Comparison of ENCODE assay signal across 27 cellular contexts in genomic region chr6:117495425-117495824, GRCh38. TPM values are rescaled to one million over a fixed set of nuclear protein-coding genes. Genes with fewer than 3 reads are reported as not detected.
DNase-seq lines count a peak whose midpoint lies in the region; ATAC-seq and TF ChIP-seq lines count a peak whose summit lies in the region.
"Had no signal": no experiment of that assay in that cellular context is flagged by ENCODE, and none has a peak within 500 bp of the region (broad histone marks: within the 10 kb centered on the region; RNA-seq: fewer than 3 reads in every experiment).

No MANE protein-coding gene starts in this region.

- H3K4me3 ChIP-seq in ACC112 (ENCODE audit: low read depth, low read length), result peak overlapping the region; percentile 70
- no peak overlapping the region for H3K4me3 ChIP-seq in RWPE2 (ENCODE audit: severe bottlenecking)
- H3K4me3 ChIP-seq: BLaER1 treated with 17β-estradiol and CSF1 and Interleukin-3, amounts not matched to agents 10 nM and 100 nM; cardiac muscle cell; hepatocyte had no signal

- H3K27me3 ChIP-seq in ACC112 (ENCODE audit: insufficient read depth, low read length), result no peaks in the 10 kb centered on the region
- H3K27me3 ChIP-seq in RWPE2 (ENCODE audit: insufficient read depth, poor library complexity, severe bottlenecking), result no peaks in the 10 kb centered on the region
- H3K27me3 ChIP-seq: BLaER1 treated with 17β-estradiol and CSF1 and Interleukin-3, amounts not matched to agents 10 nM and 100 nM; cardiac muscle cell; hepatocyte had no signal

- DNase-seq in RWPE2 (ENCODE audit: low spot score), result no peak
- DNase-seq in epithelial cell of prostate (ENCODE audit: low read depth, low spot score), result no peak
- DNase-seq in osteocyte (ENCODE audit: extremely low spot score, unreplicated experiment), result no peak
- DNase-seq in stimulated activated naive CD8-positive, alpha-beta T cell treated with anti-CD3 and anti-CD28 coated beads, Interleukin-15, Interleukin-2, amounts not matched to agents 100 U/mL and 50 U/mL, for 24 hours, result no peak
- DNase-seq in SIG-M5 treated with dmso at 0.1 percent for 504 hours (lab: John Stamatoyannopoulos, UW; ENCODE audit: unreplicated experiment), result no peak
- no peak for DNase-seq in NCI-H526 (lab: John Stamatoyannopoulos, UW)
- DNase-seq: activated CD4-positive, alpha-beta T cell treated with anti-CD3 and anti-CD28 coated beads, Interleukin-2, amount 10 ng/mL, durations not matched to agents 7 days and 5 days; activated naive CD4-positive, alpha-beta T cell treated with anti-CD3 and anti-CD28 coated beads for 36 hours; amniotic stem cell; Caco-2; DND-41; immature natural killer cell; NCI-H1436; NCI-H510A; NK-92 treated with Interleukin-12 subunit alpha and Interleukin-12 subunit beta, amount 100 ng/mL, for 24 hours; T-helper 2 cell; WERI-Rb-1 had no signal

- no peak overlapping the region for H2AFZ ChIP-seq in ACC112 (ENCODE audit: low read length, unreplicated experiment)
- H2AFZ ChIP-seq: hepatocyte had no signal

- no peak for ATAC-seq in RWPE2 (ENCODE audit: low read depth)
- ATAC-seq in GM18909 (IDR thresholded peaks at IDR 0.05; ENCODE audit: poor library complexity, unreplicated experiment), result no peak
- ATAC-seq in stimulated activated naive CD8-positive, alpha-beta T cell treated with anti-CD3 and anti-CD28 coated beads, Interleukin-15, Interleukin-2, amounts not matched to agents 100 U/mL and 50 U/mL, for 24 hours, result no peak
- ATAC-seq: left lobe of liver had no signal

- H3K27me3 Mint-ChIP-seq in osteocyte (ENCODE audit: unreplicated experiment), result no peaks in the 10 kb centered on the region
- H3K27me3 Mint-ChIP-seq: dendritic cell treated with granulocyte-macrophage colony-stimulating factor and Interleukin-4, amounts not matched to agents 40 ng/mL and 50 ng/mL, for 4 days; type B pancreatic cell had no signal

- no peaks in the 10 kb centered on the region for H3K36me3 Mint-ChIP-seq in osteocyte (ENCODE audit: unreplicated experiment)
- H3K36me3 Mint-ChIP-seq: immature natural killer cell, type B pancreatic cell had no signal

- peak overlapping the region; percentile 48 for H3K4me3 Mint-ChIP-seq in osteocyte (ENCODE audit: unreplicated experiment)
- H3K4me3 Mint-ChIP-seq: activated CD4-positive, alpha-beta T cell treated with anti-CD3 and anti-CD28 coated beads, Interleukin-2, amount 10 ng/mL, durations not matched to agents 7 days and 5 days; activated naive CD4-positive, alpha-beta T cell treated with anti-CD3 and anti-CD28 coated beads for 36 hours; dendritic cell treated with granulocyte-macrophage colony-stimulating factor and Interleukin-4, amounts not matched to agents 40 ng/mL and 50 ng/mL, for 4 days; immature natural killer cell; nephron; type B pancreatic cell had no signal

- no peaks in the 10 kb centered on the region for H3K9me3 Mint-ChIP-seq in osteocyte (ENCODE audit: unreplicated experiment)
- H3K9me3 Mint-ChIP-seq: activated CD4-positive, alpha-beta T cell treated with anti-CD3 and anti-CD28 coated beads, Interleukin-2, amount 10 ng/mL, durations not matched to agents 7 days and 5 days; activated naive CD4-positive, alpha-beta T cell treated with anti-CD3 and anti-CD28 coated beads for 36 hours; dendritic cell treated with granulocyte-macrophage colony-stimulating factor and Interleukin-4, amounts not matched to agents 40 ng/mL and 50 ng/mL, for 4 days; immature natural killer cell; nephron; type B pancreatic cell had no signal

- H3K4me1 ChIP-seq in ACC112 (ENCODE audit: control insufficient read depth, insufficient read depth, low read length, unreplicated experiment) (peaks cover 89% of the 10 kb centered on the region), RWPE2 (ENCODE audit: insufficient read depth, poor library complexity, severe bottlenecking) (peaks cover 81% of the 10 kb centered on the region)

- peak overlapping the region; percentile 99 for H3K27ac ChIP-seq in ACC112 (ENCODE audit: low read depth, low read length)
- H3K27ac ChIP-seq in RWPE2 (ENCODE audit: poor library complexity, severe bottlenecking), result peak overlapping the region; percentile 95
- H3K27ac ChIP-seq in epithelial cell of prostate, result peak overlapping the region; percentile 94
- H3K27ac ChIP-seq: cardiac muscle cell, KMS-11, WERI-Rb-1 had no signal

- peak overlapping the region; percentile 86 for H3K27ac Mint-ChIP-seq in osteocyte (ENCODE audit: unreplicated experiment)
- H3K27ac Mint-ChIP-seq: activated CD4-positive, alpha-beta T cell treated with anti-CD3 and anti-CD28 coated beads, Interleukin-2, amount 10 ng/mL, durations not matched to agents 7 days and 5 days; activated naive CD4-positive, alpha-beta T cell treated with anti-CD3 and anti-CD28 coated beads for 36 hours; dendritic cell treated with granulocyte-macrophage colony-stimulating factor and Interleukin-4, amounts not matched to agents 40 ng/mL and 50 ng/mL, for 4 days; type B pancreatic cell had no signal

- H3K79me2 ChIP-seq in ACC112 (ENCODE audit: control insufficient read depth, insufficient read depth, low read length, unreplicated experiment), result peaks cover 79% of the 10 kb centered on the region

- H3K9me3 ChIP-seq in RWPE2 (ENCODE audit: severe bottlenecking), result no peaks in the 10 kb centered on the region
- H3K9me3 ChIP-seq: BLaER1 treated with 17β-estradiol and CSF1 and Interleukin-3, amounts not matched to agents 10 nM and 100 nM; Caco-2 had no signal

- H3K36me3 ChIP-seq in ACC112 (ENCODE audit: insufficient read depth, low read length), result no peaks in the 10 kb centered on the region
- peaks cover 28% of the 10 kb centered on the region for H3K36me3 ChIP-seq in RWPE2 (ENCODE audit: low read depth)
- H3K36me3 ChIP-seq: BLaER1 treated with 17β-estradiol and CSF1 and Interleukin-3, amounts not matched to agents 10 nM and 100 nM; cardiac muscle cell; WERI-Rb-1 had no signal

- H3K4me1 Mint-ChIP-seq in osteocyte (ENCODE audit: unreplicated experiment), result peaks cover 91% of the 10 kb centered on the region

- TF ChIP-seq CTCF in RWPE2 (IDR thresholded peaks at IDR 0.05; ENCODE audit: poor library complexity, severe bottlenecking), result no peak
- no peak for TF ChIP-seq CTCF in osteocyte (IDR thresholded peaks at IDR 0.05)

RNA-seq across cellular contexts. Expression of gene DCBLD1, which starts 13.0 kb away (rescaled TPM):
- total RNA-seq in osteocyte, result 12.2 and 14.9 TPM in 2 replicates
